Comparison of ENCODE assay signal across 11 cellular contexts in the genomic region with DNA sequence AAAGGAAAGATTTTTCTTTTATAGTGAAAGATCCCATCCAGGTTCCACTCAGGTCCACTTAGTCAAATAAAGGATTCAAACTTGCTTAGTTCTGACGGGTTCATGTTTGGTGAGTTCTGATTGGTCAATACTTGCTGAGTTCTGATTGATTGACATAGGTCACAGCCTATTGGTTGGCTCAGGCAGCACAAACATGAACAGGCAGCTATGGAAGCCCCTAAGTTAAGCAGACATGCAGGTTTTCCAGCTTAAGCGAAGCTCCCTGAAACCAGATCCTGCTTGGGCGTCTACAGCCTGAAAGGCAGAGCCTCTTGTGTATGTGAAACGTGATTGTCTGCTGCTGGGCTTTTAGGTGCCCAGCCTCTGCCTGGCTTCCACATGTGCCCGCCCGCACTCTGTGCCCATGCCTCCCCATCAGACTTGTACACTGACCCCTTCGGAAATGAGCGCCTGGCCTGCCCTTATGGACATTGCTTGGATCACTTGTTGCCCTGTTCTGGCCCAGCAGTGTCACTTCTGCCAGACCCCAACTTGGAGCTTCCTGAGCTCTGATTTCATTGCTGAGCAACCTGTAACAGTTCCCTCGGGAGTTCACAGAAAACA. TPM values are rescaled to one million over a fixed set of nuclear protein-coding genes. Genes with fewer than 3 reads are reported as not detected.
DNase-seq lines count a peak whose midpoint lies in the region; ATAC-seq and TF ChIP-seq lines count a peak whose summit lies in the region.
"Had no signal": no experiment of that assay in that cellular context is flagged by ENCODE, and none has a peak within 500 bp of the region (broad histone marks: within the 10 kb centered on the region; RNA-seq: fewer than 3 reads in every experiment).

No MANE protein-coding gene starts in this region.

- DNase-seq in GM03348 (ENCODE audit: low spot score): peak; percentile 52
- peak; percentile 23 for DNase-seq in LNCaP clone FGC (ENCODE audit: low read depth)
- DNase-seq in choroid plexus epithelial cell (ENCODE audit: low read depth): peak; percentile 61
- DNase-seq in mesendoderm: peak; percentile 84
- DNase-seq in SKM-1 treated with dmso at 0.1 percent for 144 hours (lab: John Stamatoyannopoulos, UW; ENCODE audit: unreplicated experiment): no peak
- DNase-seq in sigmoid colon: no peak
- DNase-seq: aorta, foreskin keratinocyte had no signal

- H4K8ac ChIP-seq in mesendoderm (ENCODE audit: low read depth, low read length): no peak overlapping the region

- H3K27me3 ChIP-seq in mesendoderm (ENCODE audit: insufficient read depth, low read length, poor library complexity): no peaks in the 10 kb centered on the region
- H3K27me3 ChIP-seq in sigmoid colon: no peaks in the 10 kb centered on the region
- H3K27me3 ChIP-seq: tibial nerve had no signal

- no peak overlapping the region for H3K4ac ChIP-seq in mesendoderm (ENCODE audit: low read depth, low read length)

- ATAC-seq in HG03175 (IDR thresholded peaks at IDR 0.05; ENCODE audit: unreplicated experiment): no peak
- no peak for ATAC-seq in HG03457 (IDR thresholded peaks at IDR 0.05; ENCODE audit: unreplicated experiment)
- ATAC-seq: foreskin keratinocyte had no signal

- H3K4me3 ChIP-seq in LNCaP clone FGC (ENCODE audit: low read depth, low read length) (no peak overlapping the region), choroid plexus epithelial cell (ENCODE audit: low read depth, low read length) (no peak overlapping the region), mesendoderm (ENCODE audit: low read length) (no peak overlapping the region), sigmoid colon (no peak overlapping the region)
- H3K4me3 ChIP-seq: tibial nerve had no signal

- no CpG with 5 or more reads among the region's 9 CpGs for WGBS in mesendoderm (ENCODE audit: extremely low coverage, insufficient coverage, low lambda C conversion rate)
- 85 to 87% methylated on average over 9 of the region's 9 CpGs for WGBS in sigmoid colon, 2 donors

- no peak overlapping the region for H2BK120ac ChIP-seq in mesendoderm (ENCODE audit: low read depth, low read length)

- H3K27ac ChIP-seq in mesendoderm (ENCODE audit: low read depth, low read length): no peak overlapping the region
- H3K27ac ChIP-seq in sigmoid colon: no peak overlapping the region
- H3K27ac ChIP-seq: foreskin keratinocyte, tibial nerve had no signal

- no peaks in the 10 kb centered on the region for H3K9me3 ChIP-seq in sigmoid colon
- H3K9me3 ChIP-seq: tibial nerve had no signal

- no peak for TF ChIP-seq POLR2A in sigmoid colon (IDR thresholded peaks at IDR 0.05)

- no peak overlapping the region for H3K9ac ChIP-seq in mesendoderm (ENCODE audit: low read length)

- H4K5ac ChIP-seq in mesendoderm (ENCODE audit: low read length): no peak overlapping the region

- no peak overlapping the region for H2BK5ac ChIP-seq in mesendoderm (ENCODE audit: low read length)

- no peaks in the 10 kb centered on the region for H3K79me2 ChIP-seq in mesendoderm (ENCODE audit: control insufficient read depth, insufficient read depth, low read length)

- no peak overlapping the region for H2BK15ac ChIP-seq in mesendoderm (replicated peaks; ENCODE audit: low read depth)

- no peak for TF ChIP-seq EP300 in sigmoid colon (IDR thresholded peaks at IDR 0.05)

- H2AK5ac ChIP-seq in mesendoderm (ENCODE audit: low read length): no peak overlapping the region

- no peak overlapping the region for H3K23ac ChIP-seq in mesendoderm (ENCODE audit: low read length)

- H3K56ac ChIP-seq in mesendoderm (ENCODE audit: low read length): no peak overlapping the region

- H3K18ac ChIP-seq in mesendoderm (ENCODE audit: low read length): no peak overlapping the region

- no peaks in the 10 kb centered on the region for H3K79me1 ChIP-seq in mesendoderm (ENCODE audit: low read length)

- no peaks in the 10 kb centered on the region for H3K4me1 ChIP-seq in mesendoderm (ENCODE audit: control insufficient read depth, low read depth, low read length)
- H3K4me1 ChIP-seq in sigmoid colon: no peaks in the 10 kb centered on the region
- H3K4me1 ChIP-seq: foreskin keratinocyte, tibial nerve had no signal

- no peak overlapping the region for H3K4me2 ChIP-seq in mesendoderm (ENCODE audit: low read length)

- H3K36me3 ChIP-seq in mesendoderm (ENCODE audit: control insufficient read depth, insufficient read depth, low read length) (no peaks in the 10 kb centered on the region), sigmoid colon (no peaks in the 10 kb centered on the region)
- H3K36me3 ChIP-seq: tibial nerve had no signal

- intact Hi-C loops in sigmoid colon (cut with DNase I): no loop called here

- TF ChIP-seq CTCF in LNCaP clone FGC (IDR thresholded peaks at IDR 0.05; ENCODE audit: control insufficient read depth, extremely low read depth, insufficient read depth) (no peak), choroid plexus epithelial cell (conservative IDR thresholded peaks at IDR 0.05; ENCODE audit: low read depth, low read length) (no peak), sigmoid colon (IDR thresholded peaks at IDR 0.05) (no peak)

RNA-seq across cellular contexts. Expression of a gene that starts 45.4 kb away (rescaled TPM):
- 48.6 TPM for polyA plus RNA-seq in mesendoderm (2013, experiment 1 of 2)
- 49.8 TPM for polyA plus RNA-seq in mesendoderm (2013, experiment 2 of 2)
- total RNA-seq in sigmoid colon: 10 to 100 TPM; 30.0 to 46.2 (median 39.9) TPM
- polyA plus RNA-seq in sigmoid colon: 100 to 1,000 TPM in 1 of 3 donors, 10 to 100 TPM in 2; 61.2 to 100 (median 94.1) TPM

Comparison
In these comparisons a context has a peak if more than half of its experiments do, and no peak if none do; other contexts are left out.
1. DNase-seq: peak in GM03348 (single experiment), LNCaP clone FGC (single experiment), choroid plexus epithelial cell (single experiment) and mesendoderm (single experiment); none in SKM-1 treated with dmso at 0.1 percent for 144 hours (single experiment) and sigmoid colon (single experiment).